In the genomic region with DNA sequence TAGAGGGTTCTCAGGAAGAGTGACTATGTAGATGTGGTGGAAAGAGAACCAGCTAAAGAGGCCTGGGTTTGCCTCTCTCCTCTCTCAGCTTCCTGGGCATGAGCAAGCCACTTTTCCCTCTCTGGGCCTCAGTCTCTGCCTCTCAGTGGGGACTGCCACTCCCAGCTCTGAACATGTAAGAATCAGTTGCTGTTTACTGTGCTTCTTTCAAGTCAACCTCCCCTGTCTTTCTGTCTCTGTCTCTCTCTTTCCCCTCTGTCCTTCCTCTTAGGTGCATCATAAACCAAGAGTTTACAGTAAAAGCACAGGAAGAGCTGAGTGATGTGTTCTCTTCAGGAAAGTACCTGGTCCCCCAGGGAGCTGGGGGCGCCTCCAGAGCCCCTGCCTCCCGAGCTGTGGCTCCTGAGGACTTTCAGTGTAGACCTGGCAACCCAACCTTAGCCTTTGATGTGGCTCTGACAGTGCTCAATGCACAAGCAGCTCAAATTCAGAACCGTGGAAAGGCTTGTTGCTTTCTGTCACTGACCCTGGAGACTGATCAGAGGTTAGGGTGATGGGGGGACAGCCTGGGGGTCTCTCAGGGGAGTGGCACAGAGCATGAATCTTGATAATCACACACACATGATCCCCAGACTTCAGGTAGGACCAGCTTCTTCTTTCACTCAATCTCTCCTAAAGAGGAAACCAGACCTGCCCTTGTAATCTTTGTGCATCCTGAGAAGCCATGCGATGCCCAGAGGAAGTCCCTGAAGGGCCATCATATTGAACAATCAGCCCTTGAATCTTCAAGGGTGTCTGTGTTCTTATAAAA, we compare ENCODE assay signal across 1 cellular context.
TF ChIP-seq lines count a peak whose summit lies in the region.

No MANE protein-coding gene starts in this region.

TF ChIP-seq in HepG2, 621 proteins besides CTCF, POLR2A, EP300 and RAD21 (continued from another document):
- TF ChIP-seq, protein P1, sequence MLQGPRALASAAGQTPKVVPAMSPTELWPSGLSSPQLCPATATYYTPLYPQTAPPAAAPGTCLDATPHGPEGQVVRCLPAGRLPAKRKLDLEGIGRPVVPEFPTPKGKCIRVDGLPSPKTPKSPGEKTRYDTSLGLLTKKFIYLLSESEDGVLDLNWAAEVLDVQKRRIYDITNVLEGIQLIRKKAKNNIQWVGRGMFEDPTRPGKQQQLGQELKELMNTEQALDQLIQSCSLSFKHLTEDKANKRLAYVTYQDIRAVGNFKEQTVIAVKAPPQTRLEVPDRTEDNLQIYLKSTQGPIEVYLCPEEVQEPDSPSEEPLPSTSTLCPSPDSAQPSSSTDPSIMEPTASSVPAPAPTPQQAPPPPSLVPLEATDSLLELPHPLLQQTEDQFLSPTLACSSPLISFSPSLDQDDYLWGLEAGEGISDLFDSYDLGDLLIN (CRISPR knock-in tag; IDR thresholded peaks at IDR 0.05; ENCODE audit: borderline replicate concordance), result no peak
- no peak for TF ChIP-seq ERF (CRISPR knock-in tag; IDR thresholded peaks at IDR 0.05)
